9 cellular contexts compared by ENCODE assay signal in the genomic region with DNA sequence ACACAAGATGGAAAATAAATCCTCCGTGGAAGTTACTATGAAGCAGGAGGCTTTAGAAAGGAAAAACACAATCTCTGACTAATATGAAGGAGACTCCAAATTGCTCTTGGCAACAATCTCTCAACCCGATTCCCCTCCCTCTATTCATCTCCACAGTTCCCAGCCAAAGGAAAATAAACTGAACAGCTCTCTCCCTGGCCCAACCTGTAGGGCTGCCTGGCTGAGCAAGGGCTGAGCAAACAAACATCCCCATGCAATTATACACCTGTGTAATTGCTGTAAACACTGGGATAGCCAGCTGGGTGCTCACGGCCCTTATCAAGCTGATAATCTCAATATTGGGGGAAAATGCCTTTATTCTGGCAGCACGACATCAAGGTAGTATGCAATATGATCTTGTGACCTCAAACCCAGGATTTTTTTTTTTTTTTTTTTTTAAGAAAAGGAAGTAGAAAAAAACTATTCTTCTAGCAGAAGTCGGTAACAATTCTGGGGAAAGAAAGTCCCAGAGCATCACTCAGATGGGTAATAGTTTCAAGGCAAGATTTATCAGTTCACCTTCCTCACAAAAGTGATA.
DNase-seq lines count a peak whose midpoint lies in the region; ATAC-seq, FAIRE-seq and TF ChIP-seq lines count a peak whose summit lies in the region.
"Had no signal": no experiment of that assay in that cellular context is flagged by ENCODE, and none has a peak within 500 bp of the region (broad histone marks: within the 10 kb centered on the region; RNA-seq: fewer than 3 reads in every experiment).

No MANE protein-coding gene starts in this region.

- peaks cover 3 to 18% of the 10 kb centered on the region in 2 donors for H3K4me1 ChIP-seq in left lung
- H3K4me1 ChIP-seq in MM.1S (ENCODE audit: low read length), result no peaks in the 10 kb centered on the region

- no peak for FAIRE-seq in GM12892 (lab: Jason Lieb, UNC)

- DNase-seq in COLO668 (lab: John Stamatoyannopoulos, UW; ENCODE audit: unreplicated experiment) (peak; percentile 74), NCI-H146 (lab: John Stamatoyannopoulos, UW) (peak; percentile 99), SHP77 treated with DMSO at 0.1 percent for 48 hours (lab: John Stamatoyannopoulos, UW) (peak; percentile 30), left lung (peak in 1 of 2 donors; percentile 59), GM12892 (ENCODE audit: insufficient read length) (no peak), MM.1S (no peak)
- no peak for DNase-seq in activated naive CD4-positive, alpha-beta T cell treated with Interleukin-2 at 50 U/mL for 16 hours

- H3K27ac ChIP-seq in left lung, result no peak overlapping the region
- no peak overlapping the region for H3K27ac ChIP-seq in MM.1S (ENCODE audit: low read length)
- H3K27ac ChIP-seq: parathyroid adenoma had no signal

- H3F3A ChIP-seq in MM.1S (ENCODE audit: insufficient read depth, low read length), result no peaks in the 10 kb centered on the region

- no peaks in the 10 kb centered on the region for H3K36me3 ChIP-seq in left lung
- H3K36me3 ChIP-seq in MM.1S (replicated peaks; ENCODE audit: insufficient read depth, low read length), result no peaks in the 10 kb centered on the region

- H3K27me3 ChIP-seq in left lung (peaks cover 9 to 50% of the 10 kb centered on the region in 2 donors), MM.1S (replicated peaks; ENCODE audit: insufficient read depth, low read length) (no peaks in the 10 kb centered on the region)

- H3K9me3 ChIP-seq in left lung (no peaks in the 10 kb centered on the region), MM.1S (replicated peaks; ENCODE audit: insufficient read depth, low read length) (no peaks in the 10 kb centered on the region)

- no peak for TF ChIP-seq POLR2A in GM12892 (IDR thresholded peaks at IDR 0.05; ENCODE audit: low read depth, low read length)

- H3K79me2 ChIP-seq in MM.1S (ENCODE audit: low read length), result no peaks in the 10 kb centered on the region
- H3K79me2 ChIP-seq: parathyroid adenoma had no signal

- H3K9ac ChIP-seq in MM.1S (ENCODE audit: low read length), result no peak overlapping the region
- H3K9ac ChIP-seq: parathyroid adenoma had no signal

- no peak overlapping the region for H3K4me3 ChIP-seq in left lung
- H3K4me3 ChIP-seq in MM.1S (ENCODE audit: low read length), result no peak overlapping the region

- TF ChIP-seq CTCF in left lung (IDR thresholded peaks at IDR 0.05), result no peak
- TF ChIP-seq CTCF in MM.1S (IDR thresholded peaks at IDR 0.05; ENCODE audit: low read length), result no peak

- intact Hi-C loops in left lung (cut with DNase I), result no loop called here

- no peaks in the 10 kb centered on the region for H3K9me2 ChIP-seq in MM.1S (replicated peaks; ENCODE audit: insufficient read depth, low read length)

- H4K20me1 ChIP-seq in MM.1S (ENCODE audit: insufficient read depth, low read length), result no peaks in the 10 kb centered on the region

- H3K4me2 ChIP-seq in MM.1S (ENCODE audit: low read depth, low read length), result no peak overlapping the region

- ATAC-seq in left lung (peak; percentile 77), HG03280 (IDR thresholded peaks at IDR 0.05; ENCODE audit: unreplicated experiment) (no peak)

- H2AFZ ChIP-seq in MM.1S (ENCODE audit: low read length), result no peak overlapping the region
- H2AFZ ChIP-seq: parathyroid adenoma had no signal

Comparison
In these comparisons a context has a peak if more than half of its experiments do, and no peak if none do; other contexts are left out.
1. DNase-seq: peak in COLO668 (single experiment), NCI-H146 (single experiment) and SHP77 treated with DMSO at 0.1 percent for 48 hours (single experiment); none in activated naive CD4-positive, alpha-beta T cell treated with Interleukin-2 at 50 U/mL for 16 hours (single experiment), GM12892 (single experiment) and MM.1S (single experiment).